21 cellular contexts compared by ENCODE assay signal in genomic region chr6:33895296-33895695, GRCh38.
DNase-seq lines count a peak whose midpoint lies in the region; ATAC-seq and TF ChIP-seq lines count a peak whose summit lies in the region.
"Had no signal": no experiment of that assay in that cellular context is flagged by ENCODE, and none has a peak within 500 bp of the region (broad histone marks: within the 10 kb centered on the region; RNA-seq: fewer than 3 reads in every experiment).

No MANE protein-coding gene starts in this region.

- H3K27ac Mint-ChIP-seq in CD8-positive, alpha-beta T cell = peak overlapping the region; percentile 81
- H3K27ac Mint-ChIP-seq in activated T-helper 17 cell treated with anti-CD3 and anti-CD28 coated beads, Interleukin-2, amount 50 U/mL, for 72 hours = no peak overlapping the region
- peak overlapping the region in 9 of 10 donors; percentile 63 to 97 (median 93) for H3K27ac Mint-ChIP-seq in naive thymus-derived CD8-positive, alpha-beta T cell
- H3K27ac Mint-ChIP-seq: GM23338 had no signal

- intact Hi-C loops in CD8-positive, alpha-beta T cell (cut with DNase I, micrococcal nuclease) = no loop called here

- peak; percentile 93 for ATAC-seq in CD8-positive, alpha-beta T cell
- peak; percentile 65 for ATAC-seq in activated T-helper 17 cell treated with anti-CD3 and anti-CD28 coated beads, Interleukin-2, amount 50 U/mL, for 72 hours (replicated peaks)
- peak; percentile 95 to 99 for ATAC-seq in naive thymus-derived CD8-positive, alpha-beta T cell
- ATAC-seq in GM21360 (IDR thresholded peaks at IDR 0.05; ENCODE audit: unreplicated experiment) (no peak), GM21515 (IDR thresholded peaks at IDR 0.05; ENCODE audit: unreplicated experiment) (no peak)
- ATAC-seq: GM23338; left colon; natural killer cell treated with Interleukin-12 subunit alpha and Interleukin-12 subunit beta and Interleukin-15 and Interleukin-18, amount 100 ng/mL, for 72 hours; pancreas; right cardiac atrium had no signal

- H3K4me3 Mint-ChIP-seq in CD8-positive, alpha-beta T cell = peak overlapping the region; percentile 29
- H3K4me3 Mint-ChIP-seq in activated T-helper 17 cell treated with anti-CD3 and anti-CD28 coated beads, Interleukin-2, amount 50 U/mL, for 72 hours = no peak overlapping the region
- peak overlapping the region; percentile 3 to 71 (median 52) for H3K4me3 Mint-ChIP-seq in naive thymus-derived CD8-positive, alpha-beta T cell
- H3K4me3 Mint-ChIP-seq: GM23338; natural killer cell treated with Interleukin-12 subunit alpha and Interleukin-12 subunit beta and Interleukin-15 and Interleukin-18, amount 100 ng/mL, for 72 hours had no signal

- peak overlapping the region in 7 of 11 experiments; percentile 48 to 81 (median 70); a peak in 10 of 22 replicates for H3K4me2 ChIP-seq in BLaER1 treated with 17β-estradiol and CSF1 and Interleukin-3, amounts not matched to agents 10 nM and 100 nM
- H3K4me2 ChIP-seq: GM23338 had no signal

- no peaks in the 10 kb centered on the region for H3K36me3 Mint-ChIP-seq in CD8-positive, alpha-beta T cell
- H3K36me3 Mint-ChIP-seq in activated T-helper 17 cell treated with anti-CD3 and anti-CD28 coated beads, Interleukin-2, amount 50 U/mL, for 72 hours (ENCODE audit: low read depth) = no peaks in the 10 kb centered on the region
- no peaks in the 10 kb centered on the region for H3K36me3 Mint-ChIP-seq in naive thymus-derived CD8-positive, alpha-beta T cell
- H3K36me3 Mint-ChIP-seq: natural killer cell treated with Interleukin-12 subunit alpha and Interleukin-12 subunit beta and Interleukin-15 and Interleukin-18, amount 100 ng/mL, for 72 hours had no signal

- POLR2A ChIA-PET in CD8-positive, alpha-beta T cell (lab: Charles Lee) = no interaction called here
- POLR2A ChIA-PET in naive thymus-derived CD8-positive, alpha-beta T cell (lab: Charles Lee) = interaction anchor here (0.8 to 2.3 kb wide), 5 partner anchors 8 to 34 kb away, joined by 3 to 14 read pairs (median 5); no protein-coding TSS in a partner anchor

- peaks cover 6 to 53% (median 30%) of the 10 kb centered on the region in 10 experiments; a peak in 18 of 20 replicates for H3K4me1 ChIP-seq in BLaER1 treated with 17β-estradiol and CSF1 and Interleukin-3, amounts not matched to agents 10 nM and 100 nM
- peaks cover 37% of the 10 kb centered on the region for H3K4me1 ChIP-seq in CD8-positive, alpha-beta T cell (ENCODE audit: insufficient read depth, low read length)
- H3K4me1 ChIP-seq: pancreas had no signal

- CTCF ChIA-PET in CD8-positive, alpha-beta T cell (lab: Charles Lee) = interaction anchor here (0.7 to 1.9 kb wide), 4 partner anchors 9 to 124 kb away, joined by 3 to 5 read pairs (median 3); no protein-coding TSS in a partner anchor

- H3K27me3 ChIP-seq in BLaER1 treated with 17β-estradiol and CSF1 and Interleukin-3, amounts not matched to agents 10 nM and 100 nM = no peaks in the 10 kb centered on the region
- H3K27me3 ChIP-seq in CD8-positive, alpha-beta T cell (ENCODE audit: insufficient read depth, low read length) = no peaks in the 10 kb centered on the region
- H3K27me3 ChIP-seq: pancreas had no signal

- no peak overlapping the region for H3K27ac ChIP-seq in BLaER1 treated with 17β-estradiol and CSF1 and Interleukin-3, amounts not matched to agents 10 nM and 100 nM
- no peak overlapping the region for H3K27ac ChIP-seq in CD8-positive, alpha-beta T cell (ENCODE audit: low read depth, low read length)
- H3K27ac ChIP-seq: heart left ventricle, pancreas had no signal

- no peak for TF ChIP-seq CTCF in CD8-positive, alpha-beta T cell (IDR thresholded peaks at IDR 0.05)

- no peak overlapping the region for H3K9ac ChIP-seq in BLaER1 treated with 17β-estradiol and CSF1 and Interleukin-3, amounts not matched to agents 10 nM and 100 nM

- DNase-seq in CD8-positive, alpha-beta T cell = peak in 4 of 7 experiments; percentile 9 to 56 (median 29)
- DNase-seq in naive thymus-derived CD8-positive, alpha-beta T cell = peak in 8 of 10 donors; percentile 24 to 75 (median 60)
- DNase-seq in cortex of kidney (lab: John Stamatoyannopoulos, UW) = no peak
- DNase-seq: activated CD8-positive, alpha-beta memory T cell treated with anti-CD3 and anti-CD28 coated beads for 24 hours; Caco-2; DND-41; heart left ventricle; KG1; left colon; NCI-H1694; NCI-H2171 treated with DMSO at 0.1 percent for 48 hours; NCI-H524 treated with DMSO at 0.1 percent for 48 hours; pancreas; right cardiac atrium; substantia nigra had no signal

- H3K9me3 ChIP-seq in BLaER1 treated with 17β-estradiol and CSF1 and Interleukin-3, amounts not matched to agents 10 nM and 100 nM (replicated peaks in 1 of 11) = no peaks in the 10 kb centered on the region
- no peaks in the 10 kb centered on the region for H3K9me3 ChIP-seq in CD8-positive, alpha-beta T cell (ENCODE audit: low read length)
- H3K9me3 ChIP-seq: Caco-2, heart left ventricle, pancreas had no signal

- no peaks in the 10 kb centered on the region for H3K36me3 ChIP-seq in BLaER1 treated with 17β-estradiol and CSF1 and Interleukin-3, amounts not matched to agents 10 nM and 100 nM
- H3K36me3 ChIP-seq in CD8-positive, alpha-beta T cell (ENCODE audit: insufficient read depth, low read length) = no peaks in the 10 kb centered on the region
- H3K36me3 ChIP-seq: heart left ventricle, pancreas had no signal

- H3K9me3 Mint-ChIP-seq in CD8-positive, alpha-beta T cell = no peaks in the 10 kb centered on the region
- no peaks in the 10 kb centered on the region for H3K9me3 Mint-ChIP-seq in activated T-helper 17 cell treated with anti-CD3 and anti-CD28 coated beads, Interleukin-2, amount 50 U/mL, for 72 hours
- H3K9me3 Mint-ChIP-seq in naive thymus-derived CD8-positive, alpha-beta T cell = no peaks in the 10 kb centered on the region
- H3K9me3 Mint-ChIP-seq: GM23338; natural killer cell treated with Interleukin-12 subunit alpha and Interleukin-12 subunit beta and Interleukin-15 and Interleukin-18, amount 100 ng/mL, for 72 hours had no signal

- H3K27me3 Mint-ChIP-seq in CD8-positive, alpha-beta T cell (ENCODE audit: low read depth) = no peaks in the 10 kb centered on the region
- H3K27me3 Mint-ChIP-seq in activated T-helper 17 cell treated with anti-CD3 and anti-CD28 coated beads, Interleukin-2, amount 50 U/mL, for 72 hours = peaks cover 4% of the 10 kb centered on the region
- peaks cover 0 to 1% (median 0%) of the 10 kb centered on the region in 5 donors for H3K27me3 Mint-ChIP-seq in naive thymus-derived CD8-positive, alpha-beta T cell

- peaks cover 41% of the 10 kb centered on the region for H3K4me1 Mint-ChIP-seq in CD8-positive, alpha-beta T cell (ENCODE audit: low read depth)
- H3K4me1 Mint-ChIP-seq in activated T-helper 17 cell treated with anti-CD3 and anti-CD28 coated beads, Interleukin-2, amount 50 U/mL, for 72 hours = no peaks in the 10 kb centered on the region
- H3K4me1 Mint-ChIP-seq in naive thymus-derived CD8-positive, alpha-beta T cell = peaks cover 23 to 52% (median 32%) of the 10 kb centered on the region in 4 donors

- no peak overlapping the region for H3K4me3 ChIP-seq in BLaER1 treated with 17β-estradiol and CSF1 and Interleukin-3, amounts not matched to agents 10 nM and 100 nM
- no peak overlapping the region for H3K4me3 ChIP-seq in CD8-positive, alpha-beta T cell (ENCODE audit: low read depth, low read length)
- H3K4me3 ChIP-seq: GM23338, heart left ventricle, pancreas had no signal

- no peaks in the 10 kb centered on the region for H4K20me1 ChIP-seq in BLaER1 treated with 17β-estradiol and CSF1 and Interleukin-3, amounts not matched to agents 10 nM and 100 nM

Comparison
In these comparisons a context has a peak if more than half of its experiments do, and no peak if none do; other contexts are left out.
1. ATAC-seq: peak in CD8-positive, alpha-beta T cell (single experiment), activated T-helper 17 cell treated with anti-CD3 and anti-CD28 coated beads, Interleukin-2, amount 50 U/mL, for 72 hours (single experiment) and naive thymus-derived CD8-positive, alpha-beta T cell (2 of 2); none in GM21360 (single experiment) and GM21515 (single experiment).